In genomic region chr4:165355900-165356300, GRCh38 we compare ENCODE assay signal across 9 cellular contexts. TPM values are rescaled to one million over a fixed set of nuclear protein-coding genes. Genes with fewer than 3 reads are reported as not detected.
DNase-seq lines count a peak whose midpoint lies in the region; ATAC-seq, FAIRE-seq and TF ChIP-seq lines count a peak whose summit lies in the region.
"Had no signal": no experiment of that assay in that cellular context is flagged by ENCODE, and none has a peak within 500 bp of the region (broad histone marks: within the 10 kb centered on the region; RNA-seq: fewer than 3 reads in every experiment).

No MANE protein-coding gene starts in this region.

- no peak overlapping the region for H3K27ac Mint-ChIP-seq in H9
- H3K27ac Mint-ChIP-seq: T-helper 1 cell treated with Interleukin-12 subunit alpha and Interleukin-12 subunit beta and Interleukin-4 antibody, amounts not matched to agents 30 μg/mL and 1 μg/mL, for 36 hours had no signal

- no peak overlapping the region for H2AK5ac ChIP-seq in H9 (ENCODE audit: insufficient read length, low read length)

- peaks cover 9 to 10% of the 10 kb centered on the region in 2 experiments; a peak in 4 of 5 replicates for H3K9me3 Mint-ChIP-seq in H9
- H3K9me3 Mint-ChIP-seq: T-helper 1 cell treated with Interleukin-12 subunit alpha and Interleukin-12 subunit beta and Interleukin-4 antibody, amounts not matched to agents 30 μg/mL and 1 μg/mL, for 36 hours had no signal

- in situ Hi-C loops in HepG2 (cut with HindIII; ENCODE audit: extremely low pct_ligation_motif_present, low pct_unique_long_range_greater_than_20kb) = loop anchor here (5.0 kb wide), 1 partner anchor 106 kb away; no protein-coding TSS in a partner anchor

- H3K36me3 Mint-ChIP-seq in H9 (ENCODE audit: insufficient read depth in 1 of 3, low read depth in 3 of 3) = peaks cover 0 to 5% (median 0%) of the 10 kb centered on the region in 3 experiments; a peak in 1 of 7 replicates

- H2BK5ac ChIP-seq in H9 (ENCODE audit: insufficient read length, low read length) = no peak overlapping the region

- H3K27me3 Mint-ChIP-seq in H9 (ENCODE audit: low read depth) = no peaks in the 10 kb centered on the region

- no peak for TF ChIP-seq EP300 in HepG2 (IDR thresholded peaks at IDR 0.05; ENCODE audit: low read depth in 2 of 2, low read length in 2 of 2)
- no peak for TF ChIP-seq EP300 in HepG2 (CRISPR knock-in tag; IDR thresholded peaks at IDR 0.05; ENCODE audit: borderline replicate concordance)

- FAIRE-seq in bronchial epithelial cell (lab: Jason Lieb, UNC) = no peak
- FAIRE-seq in HepG2 (lab: Jason Lieb, UNC) = peak; percentile 96

- no peaks in the 10 kb centered on the region for H3K27me3 ChIP-seq in H9 (ENCODE audit: insufficient read depth, low read length)
- H3K27me3 ChIP-seq in bronchial epithelial cell (ENCODE audit: control insufficient read depth, insufficient read depth, low read length) = no peaks in the 10 kb centered on the region
- H3K27me3 ChIP-seq in HepG2 (ENCODE audit: control insufficient read depth in 1 of 2, insufficient read depth in 2 of 2, low read length in 2 of 2) = no peaks in the 10 kb centered on the region

- no TSS peak for BruUV-seq in HepG2 (replicated peaks; lab: Mats Ljungman, UMichigan)

- ATAC-seq in HepG2 (peak; percentile 87), HG02588 (IDR thresholded peaks at IDR 0.05; ENCODE audit: unreplicated experiment) (no peak), HG03342 (IDR thresholded peaks at IDR 0.05; ENCODE audit: unreplicated experiment) (no peak), HG03108 (IDR thresholded peaks at IDR 0.05; ENCODE audit: unreplicated experiment) (no peak)

- no peak overlapping the region for H3K18ac ChIP-seq in H9 (ENCODE audit: insufficient read length, low read depth, low read length)

- no peak overlapping the region for H3K4ac ChIP-seq in H9 (ENCODE audit: low read depth, low read length)

- POLR2A ChIA-PET in HepG2 (lab: Yijun Ruan, JAX) = interaction anchor here (0.8 to 1.5 kb wide), 2 partner anchors 9 to 23 kb away, joined by 4 to 10 read pairs; partner anchors contain the start of gene CPE

- H4K8ac ChIP-seq in H9 (replicated peaks; ENCODE audit: insufficient read length, low read depth, low read length) = no peak overlapping the region

- H2BK12ac ChIP-seq in H9 (ENCODE audit: insufficient read length, low read depth, low read length) = no peak overlapping the region

- no peaks in the 10 kb centered on the region for H3K79me2 ChIP-seq in H9 (ENCODE audit: insufficient read depth, low read length)
- no peaks in the 10 kb centered on the region for H3K79me2 ChIP-seq in HepG2 (ENCODE audit: insufficient read depth, low read length)

- no peaks in the 10 kb centered on the region for H4K20me1 ChIP-seq in H9 (ENCODE audit: control insufficient read depth, insufficient read depth, insufficient read length)
- H4K20me1 ChIP-seq in HepG2 (ENCODE audit: insufficient read depth, low read length) = no peaks in the 10 kb centered on the region

- H3K23ac ChIP-seq in H9 (ENCODE audit: insufficient read length, low read depth, low read length) = no peak overlapping the region

- H4K91ac ChIP-seq in H9 (ENCODE audit: insufficient read length, low read depth, low read length) = no peak overlapping the region

- no peaks in the 10 kb centered on the region for H3K9me3 ChIP-seq in H9 (ENCODE audit: control insufficient read depth, low read depth, low read length)
- H3K9me3 ChIP-seq in HepG2 (ENCODE audit: low read length) = no peaks in the 10 kb centered on the region

- DNase-seq in ELR (ENCODE audit: low read depth) (peak; percentile 42), H9 (peak; percentile 74), NCI-H345 treated with DMSO at 0.1 percent for 48 hours (lab: John Stamatoyannopoulos, UW; ENCODE audit: unreplicated experiment) (peak; percentile 14), bronchial epithelial cell (ENCODE audit: low read depth) (peak; percentile 55), HepG2 (ENCODE audit: low spot score) (peak; percentile 72)

- no peaks in the 10 kb centered on the region for H3K4me1 ChIP-seq in H9 (ENCODE audit: insufficient read depth, low read length)
- peaks cover 25% of the 10 kb centered on the region for H3K4me1 ChIP-seq in HepG2 (ENCODE audit: insufficient read depth, low read length)

- peaks cover 6 to 10% of the 10 kb centered on the region in 2 experiments; a peak in 2 of 4 replicates for H3K4me1 Mint-ChIP-seq in H9

- CTCF ChIA-PET in HepG2 (lab: Yijun Ruan, JAX; ENCODE audit: low intra/inter-chr PET ratio, low total read pairs) = interaction anchor here (1.2 to 2.3 kb wide), 2 partner anchors 23 to 109 kb away, joined by 6 to 28 read pairs; partner anchors contain the start of gene CPE

- intact Hi-C loops in HepG2 (cut with micrococcal nuclease; ENCODE audit: unreplicated experiment) = loop anchor here (1.0 to 10.0 kb wide), 4 partner anchors 23 to 739 kb away; partner anchors contain the start of gene CPE

- H2BK120ac ChIP-seq in H9 (ENCODE audit: low read depth, low read length, poor library complexity, severe bottlenecking) = no peak overlapping the region

- H3K56ac ChIP-seq in H9 (ENCODE audit: insufficient read length, low read depth, low read length) = no peak overlapping the region

- H2AFZ ChIP-seq in H9 (ENCODE audit: low read length) (no peak overlapping the region), HepG2 (ENCODE audit: low read length) (peak overlapping the region; percentile 83)

- no peak overlapping the region for H2BK20ac ChIP-seq in H9 (ENCODE audit: low read depth, low read length, poor library complexity, severe bottlenecking)

- TF ChIP-seq RAD21 in HepG2 (CRISPR knock-in tag; IDR thresholded peaks at IDR 0.05) = peak; percentile 77

- no peak overlapping the region for H3K4me2 ChIP-seq in H9 (ENCODE audit: insufficient read depth, insufficient read length, low read length)
- peak overlapping the region; percentile 39 for H3K4me2 ChIP-seq in HepG2 (ENCODE audit: low read depth, low read length)

- H3K9ac ChIP-seq in H9 (ENCODE audit: extremely low read depth, insufficient read length, low read length) (no peak overlapping the region), HepG2 (ENCODE audit: insufficient read depth, low read depth, low read length) (no peak overlapping the region)

- no peak overlapping the region for H3K4me3 Mint-ChIP-seq in H9
- H3K4me3 Mint-ChIP-seq: T-helper 1 cell treated with Interleukin-12 subunit alpha and Interleukin-12 subunit beta and Interleukin-4 antibody, amounts not matched to agents 30 μg/mL and 1 μg/mL, for 36 hours had no signal

- H4K5ac ChIP-seq in H9 (ENCODE audit: insufficient read length, low read depth, low read length) = no peak overlapping the region

- H3K4me3 ChIP-seq in bronchial epithelial cell (ENCODE audit: low read depth, low read length) (no peak overlapping the region), HepG2 (replicated peaks in 1 of 3; ENCODE audit: insufficient read depth in 1 of 3, low read depth in 2 of 3, low read length in 3 of 3) (no peak overlapping the region)

- peak; percentile 72 for TF ChIP-seq CTCF in H9 (conservative IDR thresholded peaks at IDR 0.05)
- peak; percentile 57 for TF ChIP-seq CTCF in bronchial epithelial cell (IDR thresholded peaks at IDR 0.05; ENCODE audit: insufficient read depth, low read length, severe bottlenecking)
- peak; percentile 84 for TF ChIP-seq CTCF in HepG2 (CRISPR knock-in tag; IDR thresholded peaks at IDR 0.05)

- H3T11ph ChIP-seq in H9 (ENCODE audit: low read length) = no peak overlapping the region

- H3K36me3 ChIP-seq in bronchial epithelial cell (ENCODE audit: control insufficient read depth, insufficient read depth, low read length) (no peaks in the 10 kb centered on the region), HepG2 (replicated peaks in 1 of 2; ENCODE audit: control insufficient read depth in 1 of 2, insufficient read depth in 2 of 2, low read length in 2 of 2) (no peaks in the 10 kb centered on the region)

- WGBS in H9 (ENCODE audit: extremely low coverage, insufficient read length, low lambda C conversion rate) = no CpG with 5 or more reads among the region's 2 CpGs
- WGBS in HepG2 (ENCODE audit: low lambda C conversion rate) = 0% methylated on average over 2 of the region's 2 CpGs

- no peaks in the 10 kb centered on the region for H3K79me1 ChIP-seq in H9 (ENCODE audit: insufficient read depth, low read depth, low read length, poor library complexity, severe bottlenecking)

- no peak overlapping the region for H2BK15ac ChIP-seq in H9 (ENCODE audit: low read depth, low read length)

- no peak overlapping the region for H3K14ac ChIP-seq in H9 (ENCODE audit: insufficient read depth, low read length)

- no peak for TF ChIP-seq POLR2A in HepG2 (IDR thresholded peaks at IDR 0.05; ENCODE audit: insufficient read depth in 1 of 2, low read depth in 2 of 2, low read length in 2 of 2)

- H3K23me2 ChIP-seq in H9 (ENCODE audit: insufficient read length, low read depth, low read length, poor library complexity, severe bottlenecking) = no peaks in the 10 kb centered on the region

- no peak overlapping the region for H3K27ac ChIP-seq in H9 (ENCODE audit: insufficient read length, low read depth, low read length)
- no peak overlapping the region for H3K27ac ChIP-seq in HepG2 (ENCODE audit: extremely low read length, insufficient read depth, low read length)

RNA-seq across cellular contexts. Expression of gene CPE, which starts 22.9 kb away (rescaled TPM):
- total RNA-seq in H9 (2021) (10.0 and 11.6 TPM in 2 replicates), bronchial epithelial cell (24.0 and 48.3 TPM in 2 replicates), HepG2 (2016; rRNA removed; fragmentation: Illumina TruSeq; extraction: Trizol) (94.9 and 268 TPM in 2 replicates)
- 17.2 and 19.0 TPM in 2 replicates for total RNA-seq in HepG2 (2016; cell fraction: cytosol; rRNA removed; fragmentation: Illumina TruSeq; extraction: Trizol; ENCODE audit: low read depth)
- 102 and 257 TPM in 2 replicates for total RNA-seq in HepG2 (2016; cell fraction: insoluble cytoplasmic fraction; rRNA removed; fragmentation: Illumina TruSeq; extraction: Trizol)
- total RNA-seq in HepG2 (2016; cell fraction: membrane; rRNA removed; fragmentation: Illumina TruSeq; extraction: Trizol) = 37.6 and 40.7 TPM in 2 replicates
- total RNA-seq in HepG2 (2016; cell fraction: nucleus; rRNA removed; fragmentation: Illumina TruSeq; extraction: Trizol) = 175 and 228 TPM in 2 replicates
- polyA plus RNA-seq in HepG2 (2011; rRNA removed) = 852 and 1,053 TPM in 2 replicates
- polyA plus RNA-seq in HepG2 (2011; cell fraction: cytosol; rRNA removed) = 598 and 914 TPM in 2 replicates
- polyA plus RNA-seq in HepG2 (2011; cell fraction: nucleus; rRNA removed) = 191 and 279 TPM in 2 replicates
- polyA plus RNA-seq in HepG2 (2012) = 606 and 622 TPM in 2 replicates
- polyA plus RNA-seq in HepG2 (2016; cell fraction: cytosol; fragmentation: Illumina TruSeq; extraction: Trizol; ENCODE audit: low read depth) = 16.7 and 17.9 TPM in 2 replicates
- 101 and 110 TPM in 2 replicates for polyA plus RNA-seq in HepG2 (2016; cell fraction: insoluble cytoplasmic fraction; fragmentation: Illumina TruSeq; extraction: Trizol; ENCODE audit: low read depth)
- polyA plus RNA-seq in HepG2 (2016; cell fraction: membrane; fragmentation: Illumina TruSeq; extraction: Trizol; ENCODE audit: low read depth) = 27.8 and 29.5 TPM in 2 replicates
- 265 and 300 TPM in 2 replicates for polyA plus RNA-seq in HepG2 (2016; cell fraction: nucleus; fragmentation: Illumina TruSeq; extraction: Trizol; ENCODE audit: insufficient read depth, low read depth)
- 2.0 and 450 TPM in 2 replicates for polyA minus RNA-seq in HepG2 (2011; rRNA and poly(A)+ RNA removed; ENCODE audit: low replicate concordance)
- polyA minus RNA-seq in HepG2 (2011; cell fraction: cytosol; rRNA and poly(A)+ RNA removed) = 399 and 680 TPM in 2 replicates
- polyA minus RNA-seq in HepG2 (2011; cell fraction: nucleus; rRNA and poly(A)+ RNA removed) = 122 and 224 TPM in 2 replicates

RNA-seq across cellular contexts. Expression of gene MSMO1, which starts 28.4 kb away (rescaled TPM):
- total RNA-seq in H9 (2021) (68.3 and 79.3 TPM in 2 replicates), bronchial epithelial cell (187 and 206 TPM in 2 replicates), HepG2 (2016; rRNA removed; fragmentation: Illumina TruSeq; extraction: Trizol) (135 and 216 TPM in 2 replicates)
- total RNA-seq in HepG2 (2016; cell fraction: cytosol; rRNA removed; fragmentation: Illumina TruSeq; extraction: Trizol; ENCODE audit: low read depth) = 56.7 and 57.3 TPM in 2 replicates
- 150 and 216 TPM in 2 replicates for total RNA-seq in HepG2 (2016; cell fraction: insoluble cytoplasmic fraction; rRNA removed; fragmentation: Illumina TruSeq; extraction: Trizol)
- total RNA-seq in HepG2 (2016; cell fraction: membrane; rRNA removed; fragmentation: Illumina TruSeq; extraction: Trizol) = 135 and 158 TPM in 2 replicates
- total RNA-seq in HepG2 (2016; cell fraction: nucleus; rRNA removed; fragmentation: Illumina TruSeq; extraction: Trizol) = 178 and 218 TPM in 2 replicates
- 98.1 and 138 TPM in 2 replicates for polyA plus RNA-seq in HepG2 (2011; rRNA removed)
- 48.1 and 138 TPM in 2 replicates for polyA plus RNA-seq in HepG2 (2011; cell fraction: cytosol; rRNA removed)
- polyA plus RNA-seq in HepG2 (2011; cell fraction: nucleus; rRNA removed) = 17.9 and 54.3 TPM in 2 replicates
- polyA plus RNA-seq in HepG2 (2012) = 175 and 202 TPM in 2 replicates
- polyA plus RNA-seq in HepG2 (2016; cell fraction: cytosol; fragmentation: Illumina TruSeq; extraction: Trizol; ENCODE audit: low read depth) = 23.5 and 27.9 TPM in 2 replicates
- polyA plus RNA-seq in HepG2 (2016; cell fraction: insoluble cytoplasmic fraction; fragmentation: Illumina TruSeq; extraction: Trizol; ENCODE audit: low read depth) = 109 and 119 TPM in 2 replicates
- 58.7 and 63.0 TPM in 2 replicates for polyA plus RNA-seq in HepG2 (2016; cell fraction: membrane; fragmentation: Illumina TruSeq; extraction: Trizol; ENCODE audit: low read depth)
- 234 and 249 TPM in 2 replicates for polyA plus RNA-seq in HepG2 (2016; cell fraction: nucleus; fragmentation: Illumina TruSeq; extraction: Trizol; ENCODE audit: insufficient read depth, low read depth)
- 11.4 and 32.9 TPM in 2 replicates for polyA minus RNA-seq in HepG2 (2011; rRNA and poly(A)+ RNA removed; ENCODE audit: low replicate concordance)
- polyA minus RNA-seq in HepG2 (2011; cell fraction: cytosol; rRNA and poly(A)+ RNA removed) = 61.6 and 109 TPM in 2 replicates
- 48.5 and 106 TPM in 2 replicates for polyA minus RNA-seq in HepG2 (2011; cell fraction: nucleus; rRNA and poly(A)+ RNA removed)

Comparison
In these comparisons a context has a peak if more than half of its experiments do, and no peak if none do; other contexts are left out.
1. DNase-seq: peak in every context shown above with its lines; median percentile 74 in H9; 72 in HepG2; 55 in bronchial epithelial cell; 42 in ELR; 14 in NCI-H345 treated with DMSO at 0.1 percent for 48 hours.